ENCODE assay signal across 7 cellular contexts in the genomic region with DNA sequence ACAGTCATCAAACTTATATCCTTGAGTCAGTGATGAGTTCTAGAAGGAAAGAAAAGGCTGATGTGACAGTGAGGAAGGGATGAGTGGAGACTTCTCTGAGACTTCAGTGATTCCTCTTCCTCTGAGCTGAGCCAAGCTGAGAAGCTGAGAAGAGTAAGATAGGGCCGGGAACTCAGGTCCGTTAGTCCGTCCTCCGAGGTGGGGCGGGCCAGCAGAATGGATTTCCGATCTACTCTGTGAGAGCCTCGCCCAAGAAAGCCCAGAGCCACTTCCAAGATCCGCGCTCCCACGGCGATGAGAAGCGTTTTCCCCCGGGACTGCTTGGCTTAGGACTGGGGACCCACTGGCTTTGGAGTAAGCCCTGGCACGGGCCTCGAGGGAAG. TPM values are rescaled to one million over a fixed set of nuclear protein-coding genes. Genes with fewer than 3 reads are reported as not detected.
A peak's percentile ranks its signal among the peaks of the same experiment; 100 is the strongest.
DNase-seq lines count a peak whose midpoint lies in the region; ATAC-seq and TF ChIP-seq lines count a peak whose summit lies in the region.
"Not testable (repeated sequence)": the region's sequence is repeated elsewhere in the genome, so short reads cannot be mapped to it uniquely, and the experiment has no call there.

No MANE protein-coding gene starts in this region.

- intact Hi-C loops in dorsolateral prefrontal cortex (cut with DNase I); psoas muscle (cut with DNase I): not testable (repeated sequence)

- peaks cover 24% of the 10 kb centered on the region for H3K4me1 Mint-ChIP-seq in activated CD4-positive, alpha-beta T cell treated with anti-CD3 and anti-CD28 coated beads, Interleukin-2, amount 10 ng/mL, durations not matched to agents 7 days and 5 days
- H3K4me1 Mint-ChIP-seq in immature natural killer cell: peaks cover 22 to 28% of the 10 kb centered on the region in 2 donors

- H3K27ac ChIP-seq in dorsolateral prefrontal cortex: peak overlapping the region in 46 of 59 donors; percentile 39 to 85 (median 71)
- peak overlapping the region; percentile 77 for H3K27ac ChIP-seq in psoas muscle

- not testable (repeated sequence) for H3K36me3 Mint-ChIP-seq in activated CD4-positive, alpha-beta T cell treated with anti-CD3 and anti-CD28 coated beads, Interleukin-2, amount 10 ng/mL, durations not matched to agents 7 days and 5 days (ENCODE audit: low read depth); immature natural killer cell

- not testable (repeated sequence) for H3K4me1 ChIP-seq in psoas muscle

- H3K36me3 ChIP-seq in psoas muscle (ENCODE audit: insufficient read depth in 1 of 2, low read depth in 1 of 2): not testable (repeated sequence)

- not testable (repeated sequence) for DNase-seq in activated CD4-positive, alpha-beta T cell treated with anti-CD3 and anti-CD28 coated beads, Interleukin-2, amount 10 ng/mL, durations not matched to agents 7 days and 5 days; dorsolateral prefrontal cortex; immature natural killer cell; psoas muscle

- peak overlapping the region; percentile 82 for H3K4me3 Mint-ChIP-seq in activated CD4-positive, alpha-beta T cell treated with anti-CD3 and anti-CD28 coated beads, Interleukin-2, amount 10 ng/mL, durations not matched to agents 7 days and 5 days
- H3K4me3 Mint-ChIP-seq in immature natural killer cell: peak overlapping the region; percentile 85 to 90 (median 87)

- H3K27me3 ChIP-seq in dorsolateral prefrontal cortex; psoas muscle (ENCODE audit: insufficient read depth in 3 of 3, low read length in 2 of 3): not testable (repeated sequence)

- H3K9me3 ChIP-seq in psoas muscle: not testable (repeated sequence)

- 0% methylated on average over 2 of the region's 15 CpGs; no CpG with 5 or more reads in 2 of the 3 donors for WGBS in psoas muscle, 3 donors

- POLR2A ChIA-PET in activated CD4-positive, alpha-beta T cell treated with anti-CD3 and anti-CD28 coated beads, Interleukin-2, amount 10 ng/mL, durations not matched to agents 7 days and 5 days (lab: Charles Lee): not testable (repeated sequence)

- not testable (repeated sequence) for TF ChIP-seq CTCF in dorsolateral prefrontal cortex (IDR thresholded peaks at IDR 0.05 in 54 of 56, conservative IDR thresholded peaks at IDR 0.05 in 2 of 56; ENCODE audit: low read depth in 1 of 56, partially characterized antibody in 56 of 56); psoas muscle (IDR thresholded peaks at IDR 0.05)

- H3K4me3 ChIP-seq in dorsolateral prefrontal cortex (peak overlapping the region; percentile 45 to 92 (median 74)), psoas muscle (peak overlapping the region; percentile 77)

- CTCF ChIA-PET in activated CD4-positive, alpha-beta T cell treated with anti-CD3 and anti-CD28 coated beads, Interleukin-2, amount 10 ng/mL, durations not matched to agents 7 days and 5 days (lab: Charles Lee): not testable (repeated sequence)

- not testable (repeated sequence) for H3K9me3 Mint-ChIP-seq in activated CD4-positive, alpha-beta T cell treated with anti-CD3 and anti-CD28 coated beads, Interleukin-2, amount 10 ng/mL, durations not matched to agents 7 days and 5 days; immature natural killer cell

- ATAC-seq in GM18870 (IDR thresholded peaks at IDR 0.05; ENCODE audit: unreplicated experiment) (peak; percentile 19), HG02588 (IDR thresholded peaks at IDR 0.05; ENCODE audit: unreplicated experiment) (peak; percentile 12), HG03571 (IDR thresholded peaks at IDR 0.05; ENCODE audit: unreplicated experiment) (peak; percentile 12), psoas muscle (peak; percentile 42 to 61 (median 44))

- not testable (repeated sequence) for H3K27me3 Mint-ChIP-seq in activated CD4-positive, alpha-beta T cell treated with anti-CD3 and anti-CD28 coated beads, Interleukin-2, amount 10 ng/mL, durations not matched to agents 7 days and 5 days; immature natural killer cell (ENCODE audit: low read depth in 3 of 3)

- peak overlapping the region; percentile 88 for H3K27ac Mint-ChIP-seq in activated CD4-positive, alpha-beta T cell treated with anti-CD3 and anti-CD28 coated beads, Interleukin-2, amount 10 ng/mL, durations not matched to agents 7 days and 5 days
- peak overlapping the region; percentile 78 to 93 (median 88) for H3K27ac Mint-ChIP-seq in immature natural killer cell

RNA-seq across cellular contexts. Expression of gene PDPR, which starts 0.5 kb away (rescaled TPM):
- total RNA-seq in activated CD4-positive, alpha-beta T cell treated with anti-CD3 and anti-CD28 coated beads, Interleukin-2, amount 10 ng/mL, durations not matched to agents 7 days and 5 days: 10 to 100 TPM; 34.3 to 36.2 TPM
- total RNA-seq in dorsolateral prefrontal cortex: 10 to 100 TPM; 12.7 to 50.7 (median 30.6) TPM
- 10 to 100 TPM in 1 of 3 donors, 1 to 10 TPM in 2; 1.9 to 17.0 (median 5.2) TPM for polyA plus RNA-seq in immature natural killer cell
- 10 to 100 TPM; 18.8 to 53.6 (median 20.5) TPM for total RNA-seq in psoas muscle
- 10 to 100 TPM in 1 of 3 donors, 1 to 10 TPM in 2; 6.9 to 13.7 (median 9.3) TPM for polyA plus RNA-seq in psoas muscle

RNA-seq across cellular contexts. Expression of gene CLEC18C, which starts 60.0 kb away (rescaled TPM):
- under 1 TPM; 0.40 to 0.64 TPM for total RNA-seq in activated CD4-positive, alpha-beta T cell treated with anti-CD3 and anti-CD28 coated beads, Interleukin-2, amount 10 ng/mL, durations not matched to agents 7 days and 5 days
- total RNA-seq in dorsolateral prefrontal cortex (1 to 10 TPM in 81 of 120 experiments, under 1 TPM in 26, not detected in 13; 0.21 to 9.0 (median 1.8) TPM), psoas muscle (under 1 TPM in 1 of 4 donors, not detected in 3; 0.43 TPM)
- polyA plus RNA-seq in immature natural killer cell (not detected), psoas muscle (under 1 TPM in 1 of 3 donors, not detected in 2; 0.10 TPM)
